Comparison of ENCODE assay signal across 32 cellular contexts in the genomic region with DNA sequence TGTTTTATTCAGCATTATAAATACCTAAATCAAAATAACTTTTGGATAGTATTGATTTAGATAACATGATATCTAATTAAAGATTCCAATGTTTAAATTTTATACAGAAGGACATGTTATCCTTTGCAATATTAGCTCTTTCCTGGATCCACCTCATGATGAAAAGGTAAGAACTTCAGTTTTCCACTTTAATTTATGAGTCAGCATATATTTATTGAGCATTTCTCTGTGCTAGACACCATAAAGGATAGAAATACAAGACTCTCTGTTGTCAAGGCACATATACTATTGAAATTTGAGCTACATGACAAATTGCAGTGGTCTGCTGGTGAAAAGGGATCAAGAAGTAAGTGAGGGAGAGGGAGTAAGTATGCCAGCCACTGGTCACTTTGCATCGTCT.
"Had no signal": no experiment of that assay in that cellular context is flagged by ENCODE, and none has a peak within 500 bp of the region (broad histone marks: within the 10 kb centered on the region; RNA-seq: fewer than 3 reads in every experiment).

No MANE protein-coding gene starts in this region.

- H3K36me3 ChIP-seq: brain microvascular endothelial cell had no signal

- H3K4me1 Mint-ChIP-seq: activated T-helper 17 cell treated with anti-CD3 and anti-CD28 coated beads, Interleukin-2, amount 50 U/mL, for 72 hours; central memory CD8-positive, alpha-beta T cell; T-helper 17 cell had no signal

- ATAC-seq: activated CD8-positive, alpha-beta T cell treated with anti-CD3 and anti-CD28 coated beads for 36 hours; activated T-cell treated with anti-CD3 and anti-CD28 coated beads, Interleukin-2, amount 50 U/mL, for 4 hours; activated T-helper 17 cell treated with anti-CD3 and anti-CD28 coated beads, Interleukin-2, amount 50 U/mL, for 72 hours; esophagus mucosa; T-helper 17 cell had no signal

- H3K4me3 Mint-ChIP-seq: activated CD8-positive, alpha-beta T cell treated with anti-CD3 and anti-CD28 coated beads for 36 hours; activated naive CD8-positive, alpha-beta T cell; activated T-cell treated with anti-CD3 and anti-CD28 coated beads, Interleukin-2, amount 50 U/mL, for 4 hours; activated T-helper 17 cell treated with anti-CD3 and anti-CD28 coated beads, Interleukin-2, amount 50 U/mL, for 72 hours; central memory CD8-positive, alpha-beta T cell; dendritic cell treated with granulocyte-macrophage colony-stimulating factor and Interleukin-4, amounts not matched to agents 40 ng/mL and 50 ng/mL, for 4 days; endodermal cell; T-helper 17 cell; T-helper 2 cell treated with Interferon-gamma antibody and Interleukin-4, amounts not matched to agents 5 μg/mL and 100 μg/mL, for 36 hours had no signal

- H3K27me3 Mint-ChIP-seq: activated naive CD8-positive, alpha-beta T cell had no signal

- H3K27ac ChIP-seq: brain microvascular endothelial cell, coronary artery, dorsolateral prefrontal cortex had no signal

- H3K27ac Mint-ChIP-seq: activated CD8-positive, alpha-beta T cell treated with anti-CD3 and anti-CD28 coated beads for 36 hours; activated naive CD8-positive, alpha-beta T cell; activated T-helper 17 cell treated with anti-CD3 and anti-CD28 coated beads, Interleukin-2, amount 50 U/mL, for 72 hours; dendritic cell treated with granulocyte-macrophage colony-stimulating factor and Interleukin-4, amounts not matched to agents 40 ng/mL and 50 ng/mL, for 4 days; endodermal cell; T-helper 17 cell; T-helper 2 cell treated with Interferon-gamma antibody and Interleukin-4, amounts not matched to agents 5 μg/mL and 100 μg/mL, for 36 hours had no signal

- H3K9me3 Mint-ChIP-seq: activated CD8-positive, alpha-beta T cell treated with anti-CD3 and anti-CD28 coated beads for 36 hours; activated T-cell treated with anti-CD3 and anti-CD28 coated beads, Interleukin-2, amount 50 U/mL, for 4 hours; activated T-helper 17 cell treated with anti-CD3 and anti-CD28 coated beads, Interleukin-2, amount 50 U/mL, for 72 hours; central memory CD8-positive, alpha-beta T cell; dendritic cell treated with granulocyte-macrophage colony-stimulating factor and Interleukin-4, amounts not matched to agents 40 ng/mL and 50 ng/mL, for 4 days; endodermal cell; T-helper 2 cell treated with Interferon-gamma antibody and Interleukin-4, amounts not matched to agents 5 μg/mL and 100 μg/mL, for 36 hours had no signal

- DNase-seq: activated CD4-positive, alpha-beta T cell treated with anti-CD3 and anti-CD28 coated beads for 4 hours; activated CD4-positive, alpha-beta T cell treated with anti-CD3 and anti-CD28 coated beads, Interleukin-2, amount 50 U/mL, for 1 hour; activated CD4-positive, alpha-beta T cell treated with anti-CD3 and anti-CD28 coated beads, Interleukin-2, amount 50 U/mL, for 48 hours; activated CD4-positive, CD25-positive, alpha-beta regulatory T cell; activated CD4-positive, CD25-positive, alpha-beta regulatory T cell treated with anti-CD3 and anti-CD28 coated beads, Interleukin-2, amount 50 U/mL, for 72 hours; activated CD8-positive, alpha-beta memory T cell treated with anti-CD3 and anti-CD28 coated beads for 24 hours; activated CD8-positive, alpha-beta T cell treated with anti-CD3 and anti-CD28 coated beads for 36 hours; activated effector memory CD4-positive, alpha-beta T cell treated with Interleukin-2 at 50 U/mL for 16 hours; activated gamma-delta T cell treated with Interleukin-2 at 50 U/mL for 16 hours; activated naive CD4-positive, alpha-beta T cell treated with anti-CD3 and anti-CD28 coated beads, Interleukin-2, amount 50 U/mL, for 16 hours; activated naive CD4-positive, alpha-beta T cell treated with Interleukin-2 at 50 U/mL for 16 hours; activated T-cell treated with anti-CD3 and anti-CD28 coated beads, Interleukin-2, amount 50 U/mL, for 4 hours; amniotic stem cell; anterior cingulate cortex; brain microvascular endothelial cell; dorsolateral prefrontal cortex; effector memory CD4-positive, alpha-beta T cell; endodermal cell; foreskin fibroblast; head of caudate nucleus; T-helper 17 cell; T1000 had no signal

- FAIRE-seq: astrocyte, bronchial epithelial cell, frontal cortex had no signal

- H3K27me3 ChIP-seq: brain microvascular endothelial cell had no signal

- H3K4me3 ChIP-seq: coronary artery, dorsolateral prefrontal cortex had no signal
